16 cellular contexts compared by ENCODE assay signal in the genomic region with DNA sequence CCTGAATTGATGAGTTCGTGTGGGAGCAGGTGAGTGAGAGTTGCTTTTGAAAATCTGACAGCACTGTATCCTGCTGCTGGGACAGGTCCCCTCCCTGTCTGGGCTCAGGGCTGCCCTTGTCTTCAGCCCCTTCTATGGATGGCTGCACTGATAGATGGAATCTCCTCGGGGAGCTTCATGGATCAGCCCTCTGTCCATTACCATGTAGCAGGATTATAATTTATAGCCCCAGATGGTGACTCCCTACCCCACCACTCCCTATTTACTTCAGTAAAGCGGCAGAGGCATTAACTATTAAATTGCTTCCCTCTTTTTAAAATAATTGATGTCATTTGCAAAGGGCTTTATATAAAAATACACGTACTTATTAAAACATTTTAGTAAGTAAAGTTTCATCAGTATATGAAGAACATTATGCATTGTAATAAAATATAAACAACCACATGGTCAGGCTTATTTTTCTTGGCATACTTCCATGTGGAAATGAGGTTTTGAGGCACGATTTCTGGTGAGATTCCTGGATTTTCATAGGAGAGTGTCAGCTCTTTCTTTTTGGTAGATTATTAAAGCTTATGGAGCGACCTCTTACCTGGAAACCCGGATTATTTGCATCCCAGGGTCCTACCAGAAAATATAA. TPM values are rescaled to one million over a fixed set of nuclear protein-coding genes. Genes with fewer than 3 reads are reported as not detected.
A peak's percentile ranks its signal among the peaks of the same experiment; 100 is the strongest.
DNase-seq lines count a peak whose midpoint lies in the region; ATAC-seq and TF ChIP-seq lines count a peak whose summit lies in the region.
"Had no signal": no experiment of that assay in that cellular context is flagged by ENCODE, and none has a peak within 500 bp of the region (broad histone marks: within the 10 kb centered on the region; RNA-seq: fewer than 3 reads in every experiment).

No MANE protein-coding gene starts in this region.

- no peak overlapping the region for H3K4me3 Mint-ChIP-seq in immature natural killer cell
- H3K4me3 Mint-ChIP-seq: CD14-positive monocyte, nephron had no signal

- peak; percentile 43 for DNase-seq in NCI-H1105 (lab: John Stamatoyannopoulos, UW)
- DNase-seq in NCI-H1105 treated with DMSO at 0.1 percent for 48 hours (lab: John Stamatoyannopoulos, UW): no peak
- peak; percentile 79 for DNase-seq in NCI-H2227 treated with DMSO at 0.1 percent for 48 hours (lab: John Stamatoyannopoulos, UW)
- DNase-seq in choroid plexus epithelial cell (ENCODE audit: low read depth): peak; percentile 20
- peak; percentile 53 for DNase-seq in retina
- DNase-seq in GM10248 (ENCODE audit: extremely low spot score): no peak
- no peak for DNase-seq in immature natural killer cell
- DNase-seq: colonic mucosa, erythroblast, lower lobe of right lung, NCI-H2107, substantia nigra had no signal

- peaks cover 0 to 5% (median 0%) of the 10 kb centered on the region in 3 donors for H3K27me3 Mint-ChIP-seq in immature natural killer cell (ENCODE audit: low read depth in 3 of 3)

- no peak for ATAC-seq in HG02840 (IDR thresholded peaks at IDR 0.05; ENCODE audit: low FRiP score, unreplicated experiment)
- ATAC-seq: lower lobe of right lung had no signal

- CTCF ChIA-PET in GM10248 (lab: Yijun Ruan, JAX): no interaction called here

- TF ChIP-seq CTCF in choroid plexus epithelial cell (conservative IDR thresholded peaks at IDR 0.05; ENCODE audit: low read depth, low read length): no peak
- no peak for TF ChIP-seq CTCF in GM10248 (IDR thresholded peaks at IDR 0.05; ENCODE audit: control extremely low read depth, extremely low read depth, low read depth, missing control alignments)

- POLR2A ChIA-PET in GM10248 (lab: Yijun Ruan, JAX): no interaction called here

- H3K27ac Mint-ChIP-seq in immature natural killer cell: no peak overlapping the region
- H3K27ac Mint-ChIP-seq: CD14-positive monocyte had no signal

- H3K36me3 Mint-ChIP-seq in immature natural killer cell: no peaks in the 10 kb centered on the region
- H3K36me3 Mint-ChIP-seq: CD14-positive monocyte had no signal

- H3K4me3 ChIP-seq in choroid plexus epithelial cell (ENCODE audit: low read depth, low read length): no peak overlapping the region
- H3K4me3 ChIP-seq: ascending aorta, colonic mucosa, lower lobe of right lung had no signal

- H3K9me3 Mint-ChIP-seq in immature natural killer cell: no peaks in the 10 kb centered on the region
- H3K9me3 Mint-ChIP-seq: CD14-positive monocyte, nephron had no signal

- no peaks in the 10 kb centered on the region for H3K4me1 Mint-ChIP-seq in immature natural killer cell
- H3K4me1 Mint-ChIP-seq: CD14-positive monocyte had no signal

RNA-seq across cellular contexts. Expression of gene MAP3K13, which starts 38.5 kb away (rescaled TPM):
- 10 to 100 TPM; 18.0 to 29.0 (median 24.2) TPM for polyA plus RNA-seq in immature natural killer cell

Comparison
In these comparisons a context has a peak if more than half of its experiments do, and no peak if none do; other contexts are left out.
1. DNase-seq: peak in NCI-H1105 (single experiment), NCI-H2227 treated with DMSO at 0.1 percent for 48 hours (single experiment), choroid plexus epithelial cell (single experiment) and retina (single experiment); none in NCI-H1105 treated with DMSO at 0.1 percent for 48 hours (single experiment), GM10248 (single experiment) and immature natural killer cell (0 of 3).